20 cellular contexts compared by ENCODE assay signal in the genomic region with DNA sequence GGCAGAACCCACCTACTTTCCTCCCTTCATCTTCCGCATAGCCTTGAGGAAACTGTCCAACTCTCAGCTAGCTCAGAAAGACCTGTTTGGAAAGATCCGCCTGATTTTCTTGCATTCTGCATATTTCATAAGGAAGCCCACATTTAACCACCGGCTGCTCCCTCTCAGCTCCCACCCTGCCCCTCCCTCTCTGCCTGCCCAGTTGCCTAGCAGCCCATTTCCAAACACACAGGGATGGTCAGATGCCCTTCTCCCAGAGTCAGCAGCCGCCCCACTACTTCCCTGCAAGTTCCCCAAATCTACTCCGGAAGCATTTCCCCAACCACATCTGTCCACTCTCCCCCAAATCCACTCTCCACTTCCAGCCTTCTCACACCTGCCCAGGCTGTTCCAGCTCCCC.
DNase-seq lines count a peak whose midpoint lies in the region; ATAC-seq and TF ChIP-seq lines count a peak whose summit lies in the region.
"Had no signal": no experiment of that assay in that cellular context is flagged by ENCODE, and none has a peak within 500 bp of the region (broad histone marks: within the 10 kb centered on the region; RNA-seq: fewer than 3 reads in every experiment).

No MANE protein-coding gene starts in this region.

- H3K27me3 ChIP-seq in body of pancreas, result no peaks in the 10 kb centered on the region
- H3K27me3 ChIP-seq in right atrium auricular region, result no peaks in the 10 kb centered on the region
- H3K27me3 ChIP-seq in psoas muscle (ENCODE audit: insufficient read depth in 3 of 3, low read length in 2 of 3), result no peaks in the 10 kb centered on the region
- H3K27me3 ChIP-seq in upper lobe of left lung, result no peaks in the 10 kb centered on the region
- H3K27me3 ChIP-seq in A673 (replicated peaks; ENCODE audit: insufficient read depth, low read depth, low read length, poor library complexity), result no peaks in the 10 kb centered on the region
- H3K27me3 ChIP-seq: SJSA1 had no signal

- DNase-seq in body of pancreas (peak in 1 of 4 donors; percentile 59), right atrium auricular region (ENCODE audit: low spot score) (no peak), psoas muscle (peak in 1 of 2 donors; percentile 66), upper lobe of left lung (peak in 1 of 2 donors; percentile 72), GF-D8 (lab: John Stamatoyannopoulos, UW) (no peak), A673 (ENCODE audit: low spot score) (no peak)
- DNase-seq in activated CD4-positive, alpha-beta T cell treated with anti-CD3 and anti-CD28 coated beads, Interleukin-2, amount 10 ng/mL, durations not matched to agents 24 days and 14 days, result no peak
- no peak for DNase-seq in stimulated activated CD4-positive, alpha-beta T cell treated with anti-CD3 and anti-CD28 coated beads, Interleukin-2, amount 100 ng/mL, for 24 hours
- DNase-seq: activated CD4-positive, alpha-beta T cell treated with anti-CD3 and anti-CD28 coated beads for 48 hours; activated naive CD4-positive, alpha-beta T cell treated with anti-CD3 and anti-CD28 coated beads for 36 hours; CD4-positive, CD25-positive, alpha-beta regulatory T cell; DMS79; effector memory CD4-positive, alpha-beta T cell; NCI-H1436 treated with DMSO at 0.1 percent for 48 hours; NCI-H446; stimulated activated naive CD8-positive, alpha-beta T cell treated with anti-CD3 and anti-CD28 coated beads, Interleukin-15, Interleukin-2, amounts not matched to agents 100 U/mL and 50 U/mL, for 24 hours; T1000 had no signal

- 47 to 64% methylated on average over 5 of the region's 5 CpGs for WGBS in body of pancreas, 2 donors
- 61 to 72% (median 71%) methylated on average over 5 of the region's 5 CpGs for WGBS in psoas muscle, 3 donors
- 55 to 56% methylated on average over 5 of the region's 5 CpGs for WGBS in upper lobe of left lung, 2 donors

- no TSS peak for BruUV-seq in A673 (replicated peaks; lab: Mats Ljungman, UMichigan)

- H3K36me3 ChIP-seq in body of pancreas (replicated peaks in 1 of 2; ENCODE audit: insufficient read depth in 1 of 2, low read depth in 2 of 2) (no peaks in the 10 kb centered on the region), right atrium auricular region (peaks cover 24% of the 10 kb centered on the region), psoas muscle (ENCODE audit: insufficient read depth in 1 of 2, low read depth in 1 of 2) (no peaks in the 10 kb centered on the region), upper lobe of left lung (peaks cover 0 to 11% (median 0%) of the 10 kb centered on the region in 4 donors), A673 (ENCODE audit: insufficient read depth, low read length, poor library complexity, severe bottlenecking) (no peaks in the 10 kb centered on the region)

- peaks cover 20% of the 10 kb centered on the region for H3K27me3 Mint-ChIP-seq in activated CD4-positive, alpha-beta T cell treated with anti-CD3 and anti-CD28 coated beads, Interleukin-2, amount 10 ng/mL, durations not matched to agents 24 days and 14 days

- H3K4me3 ChIP-seq in body of pancreas (no peak overlapping the region), right atrium auricular region (no peak overlapping the region), psoas muscle (no peak overlapping the region), upper lobe of left lung (no peak overlapping the region), A673 (ENCODE audit: low read depth, low read length, poor library complexity, severe bottlenecking) (no peak overlapping the region)
- H3K4me3 ChIP-seq: SJSA1 had no signal

- TF ChIP-seq EP300 in upper lobe of left lung (IDR thresholded peaks at IDR 0.05), result no peak

- peak overlapping the region; percentile 5 to 92 (median 90) for H3K27ac ChIP-seq in body of pancreas
- H3K27ac ChIP-seq in right atrium auricular region, result peak overlapping the region; percentile 96 to 99
- peak overlapping the region; percentile 89 for H3K27ac ChIP-seq in psoas muscle
- peak overlapping the region; percentile 89 to 95 (median 90) for H3K27ac ChIP-seq in upper lobe of left lung
- no peak overlapping the region for H3K27ac ChIP-seq in A673 (ENCODE audit: low read depth, low read length, poor library complexity, severe bottlenecking)
- H3K27ac ChIP-seq: SJSA1 had no signal

- H3K4me1 ChIP-seq in body of pancreas (peaks cover 91% of the 10 kb centered on the region), right atrium auricular region (peaks cover 0 to 100% of the 10 kb centered on the region in 2 donors), psoas muscle (peaks cover 91% of the 10 kb centered on the region), upper lobe of left lung (peaks cover 82 to 96% (median 90%) of the 10 kb centered on the region in 4 donors), A673 (ENCODE audit: insufficient read depth, low read length, poor library complexity, severe bottlenecking) (peaks cover 6% of the 10 kb centered on the region)

- ATAC-seq in body of pancreas (no peak), psoas muscle (no peak), upper lobe of left lung (ENCODE audit: low FRiP score in 2 of 2) (peak in 1 of 2 donors; percentile 43)
- ATAC-seq: left lobe of liver; stimulated activated naive CD8-positive, alpha-beta T cell treated with anti-CD3 and anti-CD28 coated beads, Interleukin-15, Interleukin-2, amounts not matched to agents 100 U/mL and 50 U/mL, for 24 hours had no signal

- H3K27ac Mint-ChIP-seq in activated CD4-positive, alpha-beta T cell treated with anti-CD3 and anti-CD28 coated beads, Interleukin-2, amount 10 ng/mL, durations not matched to agents 24 days and 14 days, result no peak overlapping the region
- H3K27ac Mint-ChIP-seq: activated naive CD4-positive, alpha-beta T cell treated with anti-CD3 and anti-CD28 coated beads for 36 hours; CD4-positive, CD25-positive, alpha-beta regulatory T cell had no signal

- CTCF ChIA-PET in A673 (lab: Charles Lee), result no interaction called here

- intact Hi-C loops in body of pancreas (cut with DNase I) (no loop called here), psoas muscle (cut with DNase I) (no loop called here), A673 (cut with micrococcal nuclease; ENCODE audit: unreplicated experiment) (no loop called here)
- intact Hi-C loops in activated CD4-positive, alpha-beta T cell treated with anti-CD3 and anti-CD28 coated beads, Interleukin-2, amount 10 ng/mL, durations not matched to agents 24 days and 14 days (cut with micrococcal nuclease), result no loop called here

- TF ChIP-seq CTCF in body of pancreas (IDR thresholded peaks at IDR 0.05), result no peak
- TF ChIP-seq CTCF in right atrium auricular region (IDR thresholded peaks at IDR 0.05), result no peak
- no peak for TF ChIP-seq CTCF in psoas muscle (IDR thresholded peaks at IDR 0.05)
- TF ChIP-seq CTCF in upper lobe of left lung (IDR thresholded peaks at IDR 0.05), result no peak
- TF ChIP-seq CTCF in A673 (conservative IDR thresholded peaks at IDR 0.05; ENCODE audit: low read depth, low read length), result no peak

- H3K9me3 Mint-ChIP-seq in activated CD4-positive, alpha-beta T cell treated with anti-CD3 and anti-CD28 coated beads, Interleukin-2, amount 10 ng/mL, durations not matched to agents 24 days and 14 days, result no peaks in the 10 kb centered on the region
- H3K9me3 Mint-ChIP-seq: activated naive CD4-positive, alpha-beta T cell treated with anti-CD3 and anti-CD28 coated beads for 36 hours; neural crest cell had no signal

- H3K9me3 ChIP-seq in body of pancreas, result no peaks in the 10 kb centered on the region
- no peaks in the 10 kb centered on the region for H3K9me3 ChIP-seq in right atrium auricular region
- H3K9me3 ChIP-seq in psoas muscle, result no peaks in the 10 kb centered on the region
- no peaks in the 10 kb centered on the region for H3K9me3 ChIP-seq in upper lobe of left lung
- no peaks in the 10 kb centered on the region for H3K9me3 ChIP-seq in A673 (ENCODE audit: low read depth, low read length, poor library complexity, severe bottlenecking)
- H3K9me3 ChIP-seq: SJSA1 had no signal

- H3K4me1 Mint-ChIP-seq in activated CD4-positive, alpha-beta T cell treated with anti-CD3 and anti-CD28 coated beads, Interleukin-2, amount 10 ng/mL, durations not matched to agents 24 days and 14 days, result no peaks in the 10 kb centered on the region
- H3K4me1 Mint-ChIP-seq: CD4-positive, CD25-positive, alpha-beta regulatory T cell had no signal

- no peak for TF ChIP-seq POLR2A in body of pancreas (IDR thresholded peaks at IDR 0.05)
- TF ChIP-seq POLR2A in upper lobe of left lung (IDR thresholded peaks at IDR 0.05), result peak in 1 of 4 donors; percentile 44

- no peaks in the 10 kb centered on the region for H3K36me3 Mint-ChIP-seq in activated CD4-positive, alpha-beta T cell treated with anti-CD3 and anti-CD28 coated beads, Interleukin-2, amount 10 ng/mL, durations not matched to agents 24 days and 14 days (ENCODE audit: low read depth)
- H3K36me3 Mint-ChIP-seq: CD4-positive, CD25-positive, alpha-beta regulatory T cell had no signal

- POLR2A ChIA-PET in A673 (lab: Charles Lee; ENCODE audit: low non-redundant PET), result no interaction called here

- no peak overlapping the region for H3K4me3 Mint-ChIP-seq in activated CD4-positive, alpha-beta T cell treated with anti-CD3 and anti-CD28 coated beads, Interleukin-2, amount 10 ng/mL, durations not matched to agents 24 days and 14 days
- H3K4me3 Mint-ChIP-seq: activated naive CD4-positive, alpha-beta T cell treated with anti-CD3 and anti-CD28 coated beads for 36 hours; CD4-positive, CD25-positive, alpha-beta regulatory T cell; neural crest cell had no signal
